In genomic region chr3:15805756-15806266, GRCh38 we compare ENCODE assay signal across 1 cellular context.
A peak's percentile ranks its signal among the peaks of the same experiment; 100 is the strongest.
TF ChIP-seq lines count a peak whose summit lies in the region.

No MANE protein-coding gene starts in this region.

TF ChIP-seq in K562, 482 proteins besides CTCF, POLR2A, EP300 and RAD21 (continued from another document and continues in another):
- no peak for TF ChIP-seq BHLHE40 (IDR thresholded peaks at IDR 0.05; ENCODE audit: low read length)
- TF ChIP-seq FOXA3 (CRISPR knock-in tag; conservative IDR thresholded peaks at IDR 0.05 in 1 of 2, IDR thresholded peaks at IDR 0.05 in 1 of 2) = peak in 1 of 2 experiments; percentile 33; a peak in 1 of 4 replicates
- TF ChIP-seq ZNF511 (CRISPR knock-in tag; IDR thresholded peaks at IDR 0.05) = no peak
- no peak for TF ChIP-seq NFE2L1 (tag; IDR thresholded peaks at IDR 0.05; ENCODE audit: borderline replicate concordance, low read depth)
- no peak for TF ChIP-seq ZNF696 (CRISPR knock-in tag; conservative IDR thresholded peaks at IDR 0.05)
- TF ChIP-seq ZNF592 (IDR thresholded peaks at IDR 0.05) = 0 out of 2 replicates have a peak, but pooled peaks have one; percentile 48
- TF ChIP-seq ZNF316 (IDR thresholded peaks at IDR 0.05) = peak; percentile 57
- TF ChIP-seq HDAC3 (IDR thresholded peaks at IDR 0.05; ENCODE audit: borderline replicate concordance, partially characterized antibody) = peak; percentile 50
- no peak for TF ChIP-seq CBFA2T2 (conservative IDR thresholded peaks at IDR 0.05)
- no peak for TF ChIP-seq ZNF609 (CRISPR knock-in tag; IDR thresholded peaks at IDR 0.05; ENCODE audit: borderline replicate concordance)
- peak; percentile 57 for TF ChIP-seq SMARCA4 (IDR thresholded peaks at IDR 0.05)
- TF ChIP-seq POLR2H (tag; IDR thresholded peaks at IDR 0.05; ENCODE audit: low read depth) = peak; percentile 38; the same call in 1 of the 2 replicates
- TF ChIP-seq TCF3 (CRISPR knock-in tag; IDR thresholded peaks at IDR 0.05) = no peak
- TF ChIP-seq MGA (IDR thresholded peaks at IDR 0.05) = no peak
- TF ChIP-seq ZNF584 (CRISPR knock-in tag; IDR thresholded peaks at IDR 0.05; ENCODE audit: low read depth) = peak; percentile 99
- 0 out of 2 replicates have a peak, but pooled peaks have one; percentile 37 for TF ChIP-seq JUN (IDR thresholded peaks at IDR 0.05; ENCODE audit: borderline replicate concordance, low read depth, low read length)
- no peak for TF ChIP-seq JUN (CRISPR knock-in tag; IDR thresholded peaks at IDR 0.05; ENCODE audit: borderline replicate concordance)
- TF ChIP-seq E2F5 (CRISPR knock-in tag; IDR thresholded peaks at IDR 0.05) = no peak
- peak; percentile 56; the same call in 1 of the 2 replicates for TF ChIP-seq CC2D1A (IDR thresholded peaks at IDR 0.05)
- 0 out of 2 replicates have a peak, but pooled peaks have one; percentile 46 for TF ChIP-seq DPF2 (IDR thresholded peaks at IDR 0.05)
- TF ChIP-seq MAFK (IDR thresholded peaks at IDR 0.05; ENCODE audit: low read length) = no peak
- TF ChIP-seq ZHX1 (conservative IDR thresholded peaks at IDR 0.05; ENCODE audit: low read length) = no peak
- TF ChIP-seq C11orf30 (IDR thresholded peaks at IDR 0.05; ENCODE audit: low read depth) = peak; percentile 37
- no peak for TF ChIP-seq HSF4 (CRISPR knock-in tag; IDR thresholded peaks at IDR 0.05; ENCODE audit: borderline replicate concordance)
- no peak for TF ChIP-seq TBP (optimal IDR thresholded peaks at IDR 0.05; ENCODE audit: low read depth, low read length)
- no peak for TF ChIP-seq PTRF (tag; IDR thresholded peaks at IDR 0.05)
- TF ChIP-seq CHCHD3 (CRISPR knock-in tag; IDR thresholded peaks at IDR 0.05) = no peak
- no peak for TF ChIP-seq KDM2B (CRISPR knock-in tag; IDR thresholded peaks at IDR 0.05)
- TF ChIP-seq FOSL1 (tag; conservative IDR thresholded peaks at IDR 0.05) = peak; percentile 78
- no peak for TF ChIP-seq ZZZ3 (IDR thresholded peaks at IDR 0.05)
- TF ChIP-seq THRB (CRISPR knock-in tag; conservative IDR thresholded peaks at IDR 0.05) = no peak
